ENCODE assay signal across 15 cellular contexts in the genomic region with DNA sequence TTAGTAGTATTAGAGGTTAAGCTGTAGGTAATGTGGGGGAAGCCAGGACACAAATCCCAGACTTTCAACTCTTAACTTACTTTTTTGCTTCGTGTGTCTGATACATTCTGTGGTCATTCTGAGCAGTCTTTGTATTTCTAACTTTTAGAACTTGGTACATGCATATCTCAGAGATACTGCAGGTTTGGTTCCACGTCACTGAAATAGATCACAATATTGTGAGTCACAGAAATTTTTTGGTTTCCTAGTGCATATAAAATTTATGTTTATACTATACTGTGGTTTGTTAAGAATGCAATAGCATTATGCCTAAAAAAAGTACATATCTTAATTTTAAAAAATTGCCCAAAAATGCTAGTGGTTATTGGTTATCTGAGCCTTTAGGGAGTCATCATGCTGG.
"Had no signal": no experiment of that assay in that cellular context is flagged by ENCODE, and none has a peak within 500 bp of the region (broad histone marks: within the 10 kb centered on the region; RNA-seq: fewer than 3 reads in every experiment).

No MANE protein-coding gene starts in this region.

- DNase-seq: activated CD4-positive, alpha-beta memory T cell treated with anti-CD3 and anti-CD28 coated beads, Interleukin-2, amount 10 ng/mL, durations not matched to agents 7 days and 5 days; cerebellar nuclear complex; dorsolateral prefrontal cortex; kidney glomerular epithelial cell; pancreas; stimulated activated CD4-positive, alpha-beta T cell treated with anti-CD3 and anti-CD28 coated beads, Interleukin-4, amount 100 ng/mL, for 4 hours; stimulated activated naive CD8-positive, alpha-beta T cell treated with anti-CD3 and anti-CD28 coated beads, Interleukin-15, amount 100 ng/mL, for 72 hours; SW 1271; testis; upper lobe of right lung had no signal

- H3K4me3 Mint-ChIP-seq: activated CD4-positive, alpha-beta memory T cell treated with anti-CD3 and anti-CD28 coated beads, Interleukin-2, amount 10 ng/mL, durations not matched to agents 7 days and 5 days had no signal

- H3K36me3 ChIP-seq: pancreas had no signal

- H3K27ac Mint-ChIP-seq: activated CD4-positive, alpha-beta memory T cell treated with anti-CD3 and anti-CD28 coated beads, Interleukin-2, amount 10 ng/mL, durations not matched to agents 7 days and 5 days; stimulated activated naive CD8-positive, alpha-beta T cell treated with anti-CD3 and anti-CD28 coated beads, Interleukin-15, amount 100 ng/mL, for 72 hours had no signal

- H3K4me3 ChIP-seq: dorsolateral prefrontal cortex, gastroesophageal sphincter, pancreas, skin epidermis, testis, upper lobe of right lung had no signal

- H3K9me3 Mint-ChIP-seq: activated CD4-positive, alpha-beta memory T cell treated with anti-CD3 and anti-CD28 coated beads, Interleukin-2, amount 10 ng/mL, durations not matched to agents 7 days and 5 days; brain; stimulated activated naive CD8-positive, alpha-beta T cell treated with anti-CD3 and anti-CD28 coated beads, Interleukin-15, amount 100 ng/mL, for 72 hours had no signal

- ATAC-seq: activated CD4-positive, CD25-positive, alpha-beta regulatory T cell treated with anti-CD3 and anti-CD28 coated beads, Interleukin-2, amount 50 U/mL, for 24 hours; esophagus mucosa; gastroesophageal sphincter; pancreas; stimulated activated naive CD8-positive, alpha-beta T cell treated with anti-CD3 and anti-CD28 coated beads, Interleukin-15, amount 100 ng/mL, for 72 hours; upper lobe of right lung had no signal

- H3K27me3 ChIP-seq: dorsolateral prefrontal cortex, gastroesophageal sphincter, pancreas, testis, upper lobe of right lung had no signal

- H3K27ac ChIP-seq: dorsolateral prefrontal cortex, gastroesophageal sphincter, pancreas, skin epidermis, testis, upper lobe of right lung had no signal

- H3K27me3 Mint-ChIP-seq: activated CD4-positive, alpha-beta memory T cell treated with anti-CD3 and anti-CD28 coated beads, Interleukin-2, amount 10 ng/mL, durations not matched to agents 7 days and 5 days; brain; stimulated activated naive CD8-positive, alpha-beta T cell treated with anti-CD3 and anti-CD28 coated beads, Interleukin-15, amount 100 ng/mL, for 72 hours had no signal
